Comparison of ENCODE assay signal across 8 cellular contexts in genomic region chr10:79242620-79243152, GRCh38.
DNase-seq lines count a peak whose midpoint lies in the region; ATAC-seq and TF ChIP-seq lines count a peak whose summit lies in the region.

No MANE protein-coding gene starts in this region.

- TF ChIP-seq POLR2A in GM18505 (IDR thresholded peaks at IDR 0.05; ENCODE audit: borderline replicate concordance, extremely low read depth, insufficient read depth, insufficient read length) (peak; percentile 74), thyroid gland (IDR thresholded peaks at IDR 0.05) (peak in 1 of 2 donors; percentile 16)

- no peaks in the 10 kb centered on the region for H3K9me2 ChIP-seq in neural cell (ENCODE audit: insufficient read depth, low read length)

- H3K4me3 Mint-ChIP-seq in activated T-helper 2 cell treated with anti-CD3 and anti-CD28 coated beads, Interferon-gamma antibody, Interleukin-2, Interleukin-4, amounts not matched to agents 10 μg/mL and 5 μg/mL and 100 μg/mL, durations not matched to agents 14 hours and 24 hours and 36 hours (ENCODE audit: low read depth) = peak overlapping the region; percentile 78

- H3F3A ChIP-seq in neural cell (ENCODE audit: insufficient read depth, low read length, poor library complexity, severe bottlenecking) = peaks cover 4% of the 10 kb centered on the region

- no peak for TF ChIP-seq CTCF in fibroblast of the aortic adventitia (IDR thresholded peaks at IDR 0.05; ENCODE audit: insufficient read depth, low read length)
- TF ChIP-seq CTCF in neural cell (IDR thresholded peaks at IDR 0.05; ENCODE audit: poor library complexity, severe bottlenecking) = no peak
- TF ChIP-seq CTCF in thyroid gland (IDR thresholded peaks at IDR 0.05) = no peak

- H3K9me3 ChIP-seq in neural cell (ENCODE audit: low read length) = no peaks in the 10 kb centered on the region
- H3K9me3 ChIP-seq in thyroid gland = no peaks in the 10 kb centered on the region

- H3K27me3 Mint-ChIP-seq in activated T-helper 2 cell treated with anti-CD3 and anti-CD28 coated beads, Interferon-gamma antibody, Interleukin-2, Interleukin-4, amounts not matched to agents 10 μg/mL and 5 μg/mL and 100 μg/mL, durations not matched to agents 14 hours and 24 hours and 36 hours (ENCODE audit: low read depth) = no peaks in the 10 kb centered on the region

- peak overlapping the region; percentile 87 for H3K27ac ChIP-seq in neural cell (ENCODE audit: low read length)
- peak overlapping the region; percentile 13 to 80 (median 67) for H3K27ac ChIP-seq in thyroid gland

- H3K4me1 ChIP-seq in thyroid gland = peaks cover 58 to 78% of the 10 kb centered on the region in 2 donors

- H3K9me3 Mint-ChIP-seq in activated T-helper 2 cell treated with anti-CD3 and anti-CD28 coated beads, Interferon-gamma antibody, Interleukin-2, Interleukin-4, amounts not matched to agents 10 μg/mL and 5 μg/mL and 100 μg/mL, durations not matched to agents 14 hours and 24 hours and 36 hours = no peaks in the 10 kb centered on the region

- TF ChIP-seq RAD21 in neural cell (conservative IDR thresholded peaks at IDR 0.05) = peak; percentile 44

- peak overlapping the region; percentile 78 for H3K27ac Mint-ChIP-seq in activated T-helper 2 cell treated with anti-CD3 and anti-CD28 coated beads, Interferon-gamma antibody, Interleukin-2, Interleukin-4, amounts not matched to agents 10 μg/mL and 5 μg/mL and 100 μg/mL, durations not matched to agents 14 hours and 24 hours and 36 hours

- H3K27me3 ChIP-seq in neural cell (ENCODE audit: insufficient read depth, low read depth, low read length) (no peaks in the 10 kb centered on the region), thyroid gland (no peaks in the 10 kb centered on the region)

- 0% methylated on average over 9 of the region's 60 CpGs; no CpG with 5 or more reads in 1 of the 2 donors for WGBS in thyroid gland, 2 donors

- H2AFZ ChIP-seq in neural cell (ENCODE audit: low read depth, low read length) = no peak overlapping the region

- H3K36me3 Mint-ChIP-seq in activated T-helper 2 cell treated with anti-CD3 and anti-CD28 coated beads, Interferon-gamma antibody, Interleukin-2, Interleukin-4, amounts not matched to agents 10 μg/mL and 5 μg/mL and 100 μg/mL, durations not matched to agents 14 hours and 24 hours and 36 hours (ENCODE audit: low read depth) = peaks cover 30% of the 10 kb centered on the region

- peaks cover 56% of the 10 kb centered on the region for H3K4me1 Mint-ChIP-seq in activated T-helper 2 cell treated with anti-CD3 and anti-CD28 coated beads, Interferon-gamma antibody, Interleukin-2, Interleukin-4, amounts not matched to agents 10 μg/mL and 5 μg/mL and 100 μg/mL, durations not matched to agents 14 hours and 24 hours and 36 hours (ENCODE audit: low read depth)

- H3K9ac ChIP-seq in neural cell (ENCODE audit: low read length) = peak overlapping the region; percentile 82

- TF ChIP-seq EP300 in neural cell (conservative IDR thresholded peaks at IDR 0.05; ENCODE audit: poor library complexity, severe bottlenecking) = no peak

- peak overlapping the region; percentile 48 for H3K4me3 ChIP-seq in fibroblast of the aortic adventitia (ENCODE audit: low read depth, low read length)
- H3K4me3 ChIP-seq in neural cell (ENCODE audit: low read length) = peak overlapping the region; percentile 78
- H3K4me3 ChIP-seq in thyroid gland (replicated peaks in 1 of 3) = peak overlapping the region in 1 of 3 donors; percentile 37

- DNase-seq in NCI-H774 (lab: John Stamatoyannopoulos, UW) = peak; percentile 11
- peak; percentile 66 for DNase-seq in activated T-helper 2 cell treated with anti-CD3 and anti-CD28 coated beads, Interferon-gamma antibody, Interleukin-2, Interleukin-4, amounts not matched to agents 10 μg/mL and 5 μg/mL and 100 μg/mL, durations not matched to agents 14 hours and 24 hours and 36 hours (ENCODE audit: low spot score)
- peak; percentile 77 for DNase-seq in fibroblast of the aortic adventitia (ENCODE audit: low read depth)
- peak; percentile 76 to 79 for DNase-seq in thyroid gland
- DNase-seq in ureter (ENCODE audit: low spot score) = no peak

- H4K20me1 ChIP-seq in neural cell (ENCODE audit: insufficient read depth) = peaks cover 28% of the 10 kb centered on the region

- H3K36me3 ChIP-seq in neural cell (ENCODE audit: insufficient read depth, low read length) (no peaks in the 10 kb centered on the region), thyroid gland (no peaks in the 10 kb centered on the region)

- peak overlapping the region; percentile 65 for H3K4me2 ChIP-seq in neural cell (ENCODE audit: low read length)

- intact Hi-C loops in activated T-helper 2 cell treated with anti-CD3 and anti-CD28 coated beads, Interferon-gamma antibody, Interleukin-2, Interleukin-4, amounts not matched to agents 10 μg/mL and 5 μg/mL and 100 μg/mL, durations not matched to agents 14 hours and 24 hours and 36 hours (cut with micrococcal nuclease) = loop anchor here (1.0 to 5.0 kb wide), 8 partner anchors 43 to 1209 kb away; partner anchors contain the start of genes PPIF and RPS24
- intact Hi-C loops in thyroid gland (cut with DNase I) = no loop called here

- peak; percentile 30 for ATAC-seq in GM18505 (IDR thresholded peaks at IDR 0.05; ENCODE audit: unreplicated experiment)
- peak; percentile 24 for ATAC-seq in HG02970 (IDR thresholded peaks at IDR 0.05; ENCODE audit: low FRiP score, unreplicated experiment)

- peaks cover 49% of the 10 kb centered on the region for H3K79me2 ChIP-seq in neural cell (replicated peaks; ENCODE audit: insufficient read depth, low read length)

TF ChIP-seq in neural cell, 6 proteins besides CTCF, POLR2A, EP300 and RAD21:
- TF ChIP-seq MXI1 (conservative IDR thresholded peaks at IDR 0.05; ENCODE audit: poor library complexity, severe bottlenecking) = peak; percentile 72
- TF ChIP-seq TAF1 (IDR thresholded peaks at IDR 0.05; ENCODE audit: low read depth) = no peak
- peak; percentile 90 for TF ChIP-seq POLR2AphosphoS5 (IDR thresholded peaks at IDR 0.05)
- TF ChIP-seq REST (IDR thresholded peaks at IDR 0.05; ENCODE audit: borderline replicate concordance) = peak; percentile 12
